8 cellular contexts compared by ENCODE assay signal in genomic region chr2:200964498-200964897, GRCh38. TPM values are rescaled to one million over a fixed set of nuclear protein-coding genes. Genes with fewer than 3 reads are reported as not detected.
A peak's percentile ranks its signal among the peaks of the same experiment; 100 is the strongest.
DNase-seq lines count a peak whose midpoint lies in the region; ATAC-seq and TF ChIP-seq lines count a peak whose summit lies in the region.

No MANE protein-coding gene starts in this region.

- no peak for ATAC-seq in HG03175 (IDR thresholded peaks at IDR 0.05; ENCODE audit: unreplicated experiment)

- H3K4me1 Mint-ChIP-seq in Caco-2 (ENCODE audit: low read depth, unreplicated experiment), result peaks cover 38% of the 10 kb centered on the region

- CTCF ChIA-PET in Caco-2 (lab: Charles Lee), result interaction anchor here (1.3 to 2.9 kb wide), 4 partner anchors 104 to 268 kb away, joined by 4 to 38 read pairs (median 7); partner anchors contain the start of genes HYCC2 and NDUFB3

- POLR2A ChIA-PET in Caco-2 (lab: Charles Lee), result interaction anchor here (1.0 to 2.5 kb wide), 4 partner anchors 22 to 105 kb away, joined by 3 to 11 read pairs (median 4); partner anchors contain the start of genes CLK1 and NIF3L1

- H3K27me3 Mint-ChIP-seq in Caco-2 (ENCODE audit: insufficient read depth, unreplicated experiment), result no peaks in the 10 kb centered on the region

- TF ChIP-seq CTCF in Caco-2 (IDR thresholded peaks at IDR 0.05; ENCODE audit: insufficient read depth in 1 of 2, low read depth in 1 of 2, low read length in 1 of 2, severe bottlenecking in 1 of 2, unreplicated experiment in 1 of 2), result no peak
- TF ChIP-seq CTCF in NB4 (IDR thresholded peaks at IDR 0.05; ENCODE audit: low read depth, low read length), result no peak
- TF ChIP-seq CTCF in neutrophil (IDR thresholded peaks at IDR 0.05), result no peak

- BruUV-seq in Caco-2 (replicated peaks; lab: Mats Ljungman, UMichigan), result TSS peak; percentile 79

- intact Hi-C loops in Caco-2 (cut with micrococcal nuclease; ENCODE audit: unreplicated experiment), result loop anchor here (5.0 kb wide), 1 partner anchor 213 kb away; no protein-coding TSS in a partner anchor

- no peaks in the 10 kb centered on the region for H3K9me3 Mint-ChIP-seq in Caco-2 (ENCODE audit: unreplicated experiment)

- peak overlapping the region; percentile 64 for H3K4me3 ChIP-seq in Caco-2 (ENCODE audit: low read depth, low read length)
- H3K4me3 ChIP-seq in NB4 (ENCODE audit: low read depth, low read length), result peak overlapping the region; percentile 93
- H3K4me3 ChIP-seq in effector memory CD4-positive, alpha-beta T cell (ENCODE audit: insufficient read depth, low read depth, low read length, poor library complexity, severe bottlenecking), result peak overlapping the region; percentile 86
- peak overlapping the region; percentile 94 to 99 for H3K4me3 ChIP-seq in neutrophil (ENCODE audit: low read depth in 1 of 2, low read length in 1 of 2)

- H3K27me3 ChIP-seq in Caco-2 (replicated peaks; ENCODE audit: control insufficient read depth, insufficient read depth, low read length) (no peaks in the 10 kb centered on the region), neutrophil (no peaks in the 10 kb centered on the region)
- H3K27me3 ChIP-seq in effector memory CD4-positive, alpha-beta T cell (replicated peaks; ENCODE audit: control insufficient read depth, insufficient read depth, low read length, poor library complexity, severe bottlenecking), result no peaks in the 10 kb centered on the region

- no peak overlapping the region for H3K27ac ChIP-seq in effector memory CD4-positive, alpha-beta T cell (ENCODE audit: insufficient read depth, low read length, poor library complexity, severe bottlenecking)
- H3K27ac ChIP-seq in neutrophil, result no peak overlapping the region

- no peak for DNase-seq in Caco-2
- DNase-seq in NB4 (ENCODE audit: low read depth), result peak; percentile 12
- no peak for DNase-seq in effector memory CD4-positive, alpha-beta T cell
- no peak for DNase-seq in activated gamma-delta T cell (lab: John Stamatoyannopoulos, UW)
- no peak for DNase-seq in HPDE6-E6E7 (ENCODE audit: extremely low spot score)
- no peak for DNase-seq in D341Med (ENCODE audit: low spot score)

- H3K36me3 ChIP-seq in Caco-2 (ENCODE audit: control insufficient read depth, insufficient read depth, low read length) (no peaks in the 10 kb centered on the region; the same call in 1 of the 2 replicates), neutrophil (no peaks in the 10 kb centered on the region)
- H3K36me3 ChIP-seq in effector memory CD4-positive, alpha-beta T cell (ENCODE audit: control insufficient read depth, insufficient read depth, low read length), result no peaks in the 10 kb centered on the region

- TF ChIP-seq POLR2A in NB4 (IDR thresholded peaks at IDR 0.05; ENCODE audit: extremely low read depth, insufficient read length), result no peak

- no peaks in the 10 kb centered on the region for H3K9me3 ChIP-seq in Caco-2
- H3K9me3 ChIP-seq in effector memory CD4-positive, alpha-beta T cell (ENCODE audit: control insufficient read depth, low read length), result no peaks in the 10 kb centered on the region
- no peaks in the 10 kb centered on the region for H3K9me3 ChIP-seq in neutrophil

- H3K4me3 Mint-ChIP-seq in Caco-2 (ENCODE audit: unreplicated experiment), result peak overlapping the region; percentile 91

- H3K36me3 Mint-ChIP-seq in Caco-2 (ENCODE audit: insufficient read depth, unreplicated experiment), result peaks cover 32% of the 10 kb centered on the region

- H3K27ac Mint-ChIP-seq in Caco-2 (ENCODE audit: unreplicated experiment), result peak overlapping the region; percentile 97

- H3K4me1 ChIP-seq in Caco-2 (peaks cover 35% of the 10 kb centered on the region), neutrophil (ENCODE audit: control insufficient read depth in 1 of 2, insufficient read depth in 1 of 2, low read depth in 1 of 2, low read length in 1 of 2) (peaks cover 45% of the 10 kb centered on the region in 2 experiments)
- peaks cover 15% of the 10 kb centered on the region for H3K4me1 ChIP-seq in effector memory CD4-positive, alpha-beta T cell (ENCODE audit: control insufficient read depth, insufficient read depth, low read length, poor library complexity, severe bottlenecking)

RNA-seq across cellular contexts. Expression of gene ORC2, which starts 1.0 kb away (rescaled TPM):
- total RNA-seq in Caco-2 (2022), result 45.5 and 47.3 TPM in 2 replicates
